ENCODE assay signal across 15 cellular contexts in the genomic region with DNA sequence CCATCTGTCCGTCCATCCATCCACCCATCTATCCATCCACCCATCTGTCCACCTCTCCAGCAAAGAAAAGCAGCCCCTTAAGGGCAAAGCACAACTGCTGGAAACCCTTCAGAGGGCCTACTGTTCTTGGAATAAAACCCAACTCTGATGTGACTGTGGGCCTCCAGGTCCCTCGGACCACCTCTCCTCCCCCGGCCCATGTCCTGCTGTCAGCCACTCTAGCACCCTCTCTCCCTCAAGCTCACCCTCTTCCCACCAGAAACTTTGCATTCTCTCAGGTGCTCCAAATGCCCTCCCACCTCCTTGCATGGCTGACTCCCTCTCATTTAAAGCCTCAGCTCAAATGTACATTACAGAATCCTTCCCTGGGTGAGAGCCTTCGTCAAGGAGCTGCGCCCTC.
DNase-seq lines count a peak whose midpoint lies in the region; TF ChIP-seq lines count a peak whose summit lies in the region.
"Had no signal": no experiment of that assay in that cellular context is flagged by ENCODE, and none has a peak within 500 bp of the region (broad histone marks: within the 10 kb centered on the region; RNA-seq: fewer than 3 reads in every experiment).

No MANE protein-coding gene starts in this region.

- peak overlapping the region; percentile 68 for H3K27ac ChIP-seq in KOPT-K1 (ENCODE audit: low read depth, low read length, poor library complexity, severe bottlenecking)
- no peak overlapping the region for H3K27ac ChIP-seq in colonic mucosa

- H3K9ac ChIP-seq in colonic mucosa (ENCODE audit: low read depth in 2 of 2, low read length in 2 of 2): no peak overlapping the region

- H3K4me1 ChIP-seq in colonic mucosa: no peaks in the 10 kb centered on the region

- H3K36me3 ChIP-seq in KOPT-K1 (ENCODE audit: insufficient read depth, low read length) (no peaks in the 10 kb centered on the region), colonic mucosa (no peaks in the 10 kb centered on the region)

- peak; percentile 26 for DNase-seq in activated CD8-positive, alpha-beta memory T cell treated with anti-CD3 and anti-CD28 coated beads for 24 hours
- DNase-seq in activated CD8-positive, alpha-beta memory T cell treated with anti-CD3 and anti-CD28 coated beads, Interleukin-2, amount 50 U/mL, for 4 hours: no peak
- DNase-seq in colonic mucosa (peak; percentile 4), NCI-H2171 treated with DMSO at 0.1 percent for 48 hours (lab: John Stamatoyannopoulos, UW) (no peak), NCI-H146 treated with DMSO at 0.1 percent for 48 hours (lab: John Stamatoyannopoulos, UW; ENCODE audit: unreplicated experiment) (no peak), middle frontal gyrus (ENCODE audit: extremely low spot score, low spot score) (no peak)
- DNase-seq in stimulated activated CD8-positive, alpha-beta memory T cell treated with anti-CD3 and anti-CD28 coated beads, Interleukin-4, amount 100 ng/mL, for 48 hours: peak; percentile 10
- DNase-seq: AML-193; CD4-positive, alpha-beta T cell; Kasumi-1; NCI-H1417; NCI-H2029; NCI-H510A; SHP77 had no signal

- intact Hi-C loops in colonic mucosa (cut with DNase I): no loop called here

- no peak overlapping the region for H3K4me3 ChIP-seq in colonic mucosa

- no peaks in the 10 kb centered on the region for H3K27me3 ChIP-seq in colonic mucosa

- no peak for TF ChIP-seq CTCF in colonic mucosa (IDR thresholded peaks at IDR 0.05)

- H3K9me3 ChIP-seq in KOPT-K1 (ENCODE audit: insufficient read depth, low read length, poor library complexity, severe bottlenecking) (no peaks in the 10 kb centered on the region), colonic mucosa (no peaks in the 10 kb centered on the region)

Comparison
In these comparisons a context has a peak if more than half of its experiments do, and no peak if none do; other contexts are left out.
1. DNase-seq: peak in activated CD8-positive, alpha-beta memory T cell treated with anti-CD3 and anti-CD28 coated beads for 24 hours (single experiment), colonic mucosa (single experiment) and stimulated activated CD8-positive, alpha-beta memory T cell treated with anti-CD3 and anti-CD28 coated beads, Interleukin-4, amount 100 ng/mL, for 48 hours (single experiment); none in activated CD8-positive, alpha-beta memory T cell treated with anti-CD3 and anti-CD28 coated beads, Interleukin-2, amount 50 U/mL, for 4 hours (single experiment), NCI-H2171 treated with DMSO at 0.1 percent for 48 hours (single experiment), NCI-H146 treated with DMSO at 0.1 percent for 48 hours (single experiment) and middle frontal gyrus (single experiment).